ENCODE assay signal across 9 cellular contexts in genomic region chr6:150069707-150070106, GRCh38. TPM values are rescaled to one million over a fixed set of nuclear protein-coding genes. Genes with fewer than 3 reads are reported as not detected.
DNase-seq lines count a peak whose midpoint lies in the region; TF ChIP-seq lines count a peak whose summit lies in the region.
"Had no signal": no experiment of that assay in that cellular context is flagged by ENCODE, and none has a peak within 500 bp of the region (broad histone marks: within the 10 kb centered on the region; RNA-seq: fewer than 3 reads in every experiment).

No MANE protein-coding gene starts in this region.

- TF ChIP-seq CTCF in progenitor cell of endocrine pancreas (IDR thresholded peaks at IDR 0.05; ENCODE audit: unreplicated experiment): no peak

- H3K9me3 ChIP-seq in effector memory CD4-positive, alpha-beta T cell (ENCODE audit: control insufficient read depth, low read length): no peaks in the 10 kb centered on the region

- no peaks in the 10 kb centered on the region for H3K36me3 ChIP-seq in effector memory CD4-positive, alpha-beta T cell (ENCODE audit: control insufficient read depth, insufficient read depth, low read length)

- no peaks in the 10 kb centered on the region for H3K4me1 ChIP-seq in effector memory CD4-positive, alpha-beta T cell (ENCODE audit: control insufficient read depth, insufficient read depth, low read length, poor library complexity, severe bottlenecking)

- no peaks in the 10 kb centered on the region for H3K27me3 ChIP-seq in effector memory CD4-positive, alpha-beta T cell (replicated peaks; ENCODE audit: control insufficient read depth, insufficient read depth, low read length, poor library complexity, severe bottlenecking)

- H3K27ac Mint-ChIP-seq in progenitor cell of endocrine pancreas: peak overlapping the region; percentile 75
- H3K27ac Mint-ChIP-seq in activated CD4-positive, alpha-beta T cell treated with anti-CD3 and anti-CD28 coated beads, Interleukin-2, amount 10 ng/mL, durations not matched to agents 24 days and 14 days: no peak overlapping the region
- H3K27ac Mint-ChIP-seq: activated CD4-positive, alpha-beta memory T cell treated with anti-CD3 and anti-CD28 coated beads for 36 hours had no signal

- peaks cover 9% of the 10 kb centered on the region for H3K27me3 Mint-ChIP-seq in progenitor cell of endocrine pancreas
- peaks cover 36% of the 10 kb centered on the region for H3K27me3 Mint-ChIP-seq in activated CD4-positive, alpha-beta T cell treated with anti-CD3 and anti-CD28 coated beads, Interleukin-2, amount 10 ng/mL, durations not matched to agents 24 days and 14 days

- H3K9me3 Mint-ChIP-seq in progenitor cell of endocrine pancreas (ENCODE audit: low read depth): no peaks in the 10 kb centered on the region
- H3K9me3 Mint-ChIP-seq in activated CD4-positive, alpha-beta T cell treated with anti-CD3 and anti-CD28 coated beads, Interleukin-2, amount 10 ng/mL, durations not matched to agents 24 days and 14 days: no peaks in the 10 kb centered on the region
- H3K9me3 Mint-ChIP-seq: activated CD4-positive, alpha-beta memory T cell treated with anti-CD3 and anti-CD28 coated beads for 36 hours had no signal

- H3K4me3 Mint-ChIP-seq in progenitor cell of endocrine pancreas (ENCODE audit: low read depth): peak overlapping the region; percentile 92
- no peak overlapping the region for H3K4me3 Mint-ChIP-seq in activated CD4-positive, alpha-beta T cell treated with anti-CD3 and anti-CD28 coated beads, Interleukin-2, amount 10 ng/mL, durations not matched to agents 24 days and 14 days

- peak overlapping the region; percentile 87 for H3K4me3 ChIP-seq in effector memory CD4-positive, alpha-beta T cell (ENCODE audit: insufficient read depth, low read depth, low read length, poor library complexity, severe bottlenecking)

- H3K27ac ChIP-seq in effector memory CD4-positive, alpha-beta T cell (ENCODE audit: insufficient read depth, low read length, poor library complexity, severe bottlenecking): no peak overlapping the region

- intact Hi-C loops in activated CD4-positive, alpha-beta T cell treated with anti-CD3 and anti-CD28 coated beads, Interleukin-2, amount 10 ng/mL, durations not matched to agents 24 days and 14 days (cut with micrococcal nuclease): no loop called here

- peak; percentile 25 for DNase-seq in DMS53 (lab: John Stamatoyannopoulos, UW)
- no peak for DNase-seq in DMS53 treated with DMSO at 0.1 percent for 48 hours (lab: John Stamatoyannopoulos, UW; ENCODE audit: unreplicated experiment)
- no peak for DNase-seq in effector memory CD4-positive, alpha-beta T cell
- peak; percentile 33 for DNase-seq in progenitor cell of endocrine pancreas (ENCODE audit: low spot score, unreplicated experiment)
- no peak for DNase-seq in activated CD4-positive, alpha-beta T cell treated with anti-CD3 and anti-CD28 coated beads, Interleukin-2, amount 10 ng/mL, durations not matched to agents 24 days and 14 days
- DNase-seq in midbrain (lab: John Stamatoyannopoulos, UW): no peak
- DNase-seq in NCI-H2081 treated with DMSO at 0.1 percent for 48 hours (lab: John Stamatoyannopoulos, UW): no peak

- H3K36me3 Mint-ChIP-seq in progenitor cell of endocrine pancreas (ENCODE audit: insufficient read depth): peaks cover 5% of the 10 kb centered on the region
- peaks cover 2% of the 10 kb centered on the region for H3K36me3 Mint-ChIP-seq in activated CD4-positive, alpha-beta T cell treated with anti-CD3 and anti-CD28 coated beads, Interleukin-2, amount 10 ng/mL, durations not matched to agents 24 days and 14 days (ENCODE audit: low read depth)
- H3K36me3 Mint-ChIP-seq: activated CD4-positive, alpha-beta memory T cell treated with anti-CD3 and anti-CD28 coated beads for 36 hours had no signal

- peaks cover 3% of the 10 kb centered on the region for H3K4me1 Mint-ChIP-seq in progenitor cell of endocrine pancreas (ENCODE audit: low read depth)
- peaks cover 20% of the 10 kb centered on the region for H3K4me1 Mint-ChIP-seq in activated CD4-positive, alpha-beta T cell treated with anti-CD3 and anti-CD28 coated beads, Interleukin-2, amount 10 ng/mL, durations not matched to agents 24 days and 14 days

TF ChIP-seq in PFSK-1, 5 proteins besides CTCF, POLR2A, EP300 and RAD21:
- no peak for TF ChIP-seq POLR2AphosphoS5 (IDR thresholded peaks at IDR 0.05; ENCODE audit: low read depth, low read length)
- peak; percentile 6 for TF ChIP-seq FOXP2 (optimal IDR thresholded peaks at IDR 0.05; ENCODE audit: borderline replicate concordance, extremely low read depth, extremely low read length, insufficient read depth)

RNA-seq across cellular contexts. Expression of gene ULBP3, which starts 0.8 kb away (rescaled TPM):
- polyA plus RNA-seq in PFSK-1 (2012; ENCODE audit: insufficient read length, low read depth): 3.4 TPM
- 16.2 TPM in 2 replicates for total RNA-seq in progenitor cell of endocrine pancreas
- total RNA-seq in activated CD4-positive, alpha-beta T cell treated with anti-CD3 and anti-CD28 coated beads, Interleukin-2, amount 10 ng/mL, durations not matched to agents 24 days and 14 days: 0.47 and 0.57 TPM in 2 replicates

RNA-seq across cellular contexts. Expression of gene RAET1L, which starts 44.4 kb away (rescaled TPM):
- polyA plus RNA-seq in PFSK-1 (2012; ENCODE audit: insufficient read length, low read depth): 0.25 TPM
- total RNA-seq in progenitor cell of endocrine pancreas: not detected in 2 replicates
- total RNA-seq in activated CD4-positive, alpha-beta T cell treated with anti-CD3 and anti-CD28 coated beads, Interleukin-2, amount 10 ng/mL, durations not matched to agents 24 days and 14 days: not detected in 2 replicates
- total RNA-seq: activated CD4-positive, alpha-beta memory T cell treated with anti-CD3 and anti-CD28 coated beads for 36 hours had no signal

Comparison
In these comparisons a context has a peak if more than half of its experiments do, and no peak if none do; other contexts are left out.
1. DNase-seq: peak in DMS53 (single experiment) and progenitor cell of endocrine pancreas (single experiment); none in DMS53 treated with DMSO at 0.1 percent for 48 hours (single experiment), effector memory CD4-positive, alpha-beta T cell (0 of 3), activated CD4-positive, alpha-beta T cell treated with anti-CD3 and anti-CD28 coated beads, Interleukin-2, amount 10 ng/mL, durations not matched to agents 24 days and 14 days (single experiment), midbrain (single experiment) and NCI-H2081 treated with DMSO at 0.1 percent for 48 hours (single experiment).
2. RNA of gene ULBP3, which starts 0.8 kb away (total RNA-seq): 16.2 TPM in progenitor cell of endocrine pancreas; 0.47 to 0.57 TPM in activated CD4-positive, alpha-beta T cell treated with anti-CD3 and anti-CD28 coated beads, Interleukin-2, amount 10 ng/mL, durations not matched to agents 24 days and 14 days; every median in the first group is over 10 times any median in the second.